Comparison of ENCODE assay signal across 17 cellular contexts in genomic region chr17:61395409-61395982, GRCh38. TPM values are rescaled to one million over a fixed set of nuclear protein-coding genes. Genes with fewer than 3 reads are reported as not detected.
DNase-seq lines count a peak whose midpoint lies in the region; ATAC-seq and TF ChIP-seq lines count a peak whose summit lies in the region.
"Had no signal": no experiment of that assay in that cellular context is flagged by ENCODE, and none has a peak within 500 bp of the region (broad histone marks: within the 10 kb centered on the region; RNA-seq: fewer than 3 reads in every experiment).

No MANE protein-coding gene starts in this region.

- H3K4me1 ChIP-seq in HUES48 (ENCODE audit: control insufficient read depth, insufficient read depth, low read length) = peaks cover 8% of the 10 kb centered on the region; the same call in 1 of the 2 replicates
- peaks cover 25 to 49% (median 42%) of the 10 kb centered on the region in 3 donors for H3K4me1 ChIP-seq in esophagus squamous epithelium
- peaks cover 12% of the 10 kb centered on the region for H3K4me1 ChIP-seq in prostate gland (replicated peaks)

- H3K27ac Mint-ChIP-seq in neural crest cell (ENCODE audit: unreplicated experiment) = no peak overlapping the region
- H3K27ac Mint-ChIP-seq in T-helper 17 cell = no peak overlapping the region
- H3K27ac Mint-ChIP-seq in stimulated activated naive CD8-positive, alpha-beta T cell treated with anti-CD3 and anti-CD28 coated beads, Interleukin-15, amount 100 ng/mL, for 72 hours = no peak overlapping the region
- H3K27ac Mint-ChIP-seq: stimulated activated memory B cell treated with anti-CD40 and anti-IgM and Interleukin-4, amounts not matched to agents 10 μg/mL and 1 μg/mL and 100 μg/mL, for 72 hours had no signal

- H3K36me3 Mint-ChIP-seq in neural crest cell (ENCODE audit: low read depth) = no peaks in the 10 kb centered on the region
- H3K36me3 Mint-ChIP-seq in T-helper 17 cell (ENCODE audit: low read depth) = no peaks in the 10 kb centered on the region

- no peak for DNase-seq in AG04450 (ENCODE audit: low read depth, low spot score)
- DNase-seq in esophagus squamous epithelium (lab: John Stamatoyannopoulos, UW) = no peak
- no peak for DNase-seq in neural crest cell (ENCODE audit: low read depth, low spot score)
- DNase-seq in prostate gland (ENCODE audit: low spot score) = no peak
- DNase-seq in T-helper 17 cell = no peak
- no peak for DNase-seq in stimulated activated naive CD8-positive, alpha-beta T cell treated with anti-CD3 and anti-CD28 coated beads, Interleukin-15, amount 100 ng/mL, for 72 hours
- DNase-seq: hypothalamus; midbrain; NCI-H2081 treated with DMSO at 0.1 percent for 48 hours; NCI-H82; stimulated activated CD4-positive, alpha-beta T cell treated with anti-CD3 and anti-CD28 coated beads, Interleukin-2, amount 100 ng/mL, for 48 hours had no signal

- ATAC-seq in T-helper 17 cell = no peak
- ATAC-seq in activated CD4-positive, CD25-positive, alpha-beta regulatory T cell treated with anti-CD3 and anti-CD28 coated beads, Interleukin-2, amount 50 U/mL, for 24 hours = no peak
- no peak for ATAC-seq in stimulated activated naive CD8-positive, alpha-beta T cell treated with anti-CD3 and anti-CD28 coated beads, Interleukin-15, amount 100 ng/mL, for 72 hours
- ATAC-seq: stimulated activated memory B cell treated with anti-CD40 and anti-IgM and Interleukin-4, amounts not matched to agents 10 μg/mL and 1 μg/mL and 100 μg/mL, for 72 hours had no signal

- TF ChIP-seq CTCF in AG04450 (IDR thresholded peaks at IDR 0.05; ENCODE audit: low read depth, low read length) (no peak), esophagus squamous epithelium (IDR thresholded peaks at IDR 0.05) (no peak), neural crest cell (conservative IDR thresholded peaks at IDR 0.05) (no peak), prostate gland (IDR thresholded peaks at IDR 0.05) (no peak)

- H3K4me3 Mint-ChIP-seq in neural crest cell (peak overlapping the region; percentile 83), T-helper 17 cell (no peak overlapping the region)
- H3K4me3 Mint-ChIP-seq in stimulated activated naive CD8-positive, alpha-beta T cell treated with anti-CD3 and anti-CD28 coated beads, Interleukin-15, amount 100 ng/mL, for 72 hours = peak overlapping the region in 1 of 2 donors; percentile 36
- H3K4me3 Mint-ChIP-seq: stimulated activated memory B cell treated with anti-CD40 and anti-IgM and Interleukin-4, amounts not matched to agents 10 μg/mL and 1 μg/mL and 100 μg/mL, for 72 hours had no signal

- POLR2A ChIA-PET in AG04450 (lab: Yijun Ruan, JAX) = interaction anchor here (1.0 to 1.9 kb wide), 2 partner anchors 16 to 87 kb away, joined by 3 to 7 read pairs; no protein-coding TSS in a partner anchor

- no peak for TF ChIP-seq POLR2A in esophagus squamous epithelium (IDR thresholded peaks at IDR 0.05)
- no peak for TF ChIP-seq POLR2A in prostate gland (IDR thresholded peaks at IDR 0.05)

- H3K9me3 Mint-ChIP-seq in neural crest cell = no peaks in the 10 kb centered on the region
- no peaks in the 10 kb centered on the region for H3K9me3 Mint-ChIP-seq in stimulated activated naive CD8-positive, alpha-beta T cell treated with anti-CD3 and anti-CD28 coated beads, Interleukin-15, amount 100 ng/mL, for 72 hours

- H3K27me3 Mint-ChIP-seq in neural crest cell (ENCODE audit: low read depth) = peaks cover 71% of the 10 kb centered on the region
- peaks cover 42% of the 10 kb centered on the region for H3K27me3 Mint-ChIP-seq in T-helper 17 cell
- peaks cover 64% of the 10 kb centered on the region for H3K27me3 Mint-ChIP-seq in stimulated activated naive CD8-positive, alpha-beta T cell treated with anti-CD3 and anti-CD28 coated beads, Interleukin-15, amount 100 ng/mL, for 72 hours

- H3K27me3 ChIP-seq in AG04450 (ENCODE audit: control insufficient read depth, insufficient read depth, low read length) = no peaks in the 10 kb centered on the region
- peaks cover 92% of the 10 kb centered on the region for H3K27me3 ChIP-seq in HUES48 (ENCODE audit: control insufficient read depth, insufficient read depth, low read length)
- peaks cover 26 to 60% (median 34%) of the 10 kb centered on the region in 4 donors for H3K27me3 ChIP-seq in esophagus squamous epithelium
- H3K27me3 ChIP-seq in prostate gland (replicated peaks; ENCODE audit: insufficient read depth) = peaks cover 3% of the 10 kb centered on the region
- H3K27me3 ChIP-seq: BE2C had no signal

- WGBS in esophagus squamous epithelium, 2 donors = 68% methylated on average over 15 of the region's 38 CpGs; no CpG with 5 or more reads in 1 of the 2 donors
- WGBS in prostate gland = 88% methylated on average over 38 of the region's 38 CpGs

- peaks cover 49% of the 10 kb centered on the region for H3K4me1 Mint-ChIP-seq in neural crest cell
- H3K4me1 Mint-ChIP-seq in T-helper 17 cell = peaks cover 9% of the 10 kb centered on the region
- peaks cover 16% of the 10 kb centered on the region for H3K4me1 Mint-ChIP-seq in stimulated activated naive CD8-positive, alpha-beta T cell treated with anti-CD3 and anti-CD28 coated beads, Interleukin-15, amount 100 ng/mL, for 72 hours

- H3K4me3 ChIP-seq in AG04450 (ENCODE audit: low read depth, low read length) = peak overlapping the region; percentile 98
- peak overlapping the region; percentile 34 for H3K4me3 ChIP-seq in HUES48 (ENCODE audit: low read depth, low read length)
- H3K4me3 ChIP-seq in esophagus squamous epithelium = peak overlapping the region in 3 of 4 donors; percentile 53 to 81 (median 53)
- no peak overlapping the region for H3K4me3 ChIP-seq in prostate gland
- H3K4me3 ChIP-seq: GM23248 had no signal

- no peaks in the 10 kb centered on the region for H3K36me3 ChIP-seq in HUES48 (ENCODE audit: control insufficient read depth, insufficient read depth, low read length)
- H3K36me3 ChIP-seq in esophagus squamous epithelium = no peaks in the 10 kb centered on the region
- H3K36me3 ChIP-seq in prostate gland = no peaks in the 10 kb centered on the region

- H3K9me3 ChIP-seq in AG04450 (ENCODE audit: control insufficient read depth, insufficient read depth, low read length) = no peaks in the 10 kb centered on the region; the same call in 1 of the 2 replicates
- H3K9me3 ChIP-seq in HUES48 (ENCODE audit: control insufficient read depth, insufficient read depth, low read length) = no peaks in the 10 kb centered on the region
- no peaks in the 10 kb centered on the region for H3K9me3 ChIP-seq in esophagus squamous epithelium
- no peaks in the 10 kb centered on the region for H3K9me3 ChIP-seq in prostate gland
- H3K9me3 ChIP-seq in T-helper 17 cell (ENCODE audit: control insufficient read depth, low read length, poor library complexity, severe bottlenecking) = no peaks in the 10 kb centered on the region
- H3K9me3 ChIP-seq: BE2C had no signal

- intact Hi-C loops in esophagus squamous epithelium (cut with DNase I) (loop anchor here (5.0 kb wide), 1 partner anchor 393 kb away; no protein-coding TSS in a partner anchor), prostate gland (cut with DNase I) (loop anchor here (10.0 kb wide), 3 partner anchors 191 to 671 kb away; no protein-coding TSS in a partner anchor)

- CTCF ChIA-PET in AG04450 (lab: Charles Lee) = interaction anchor here (0.5 to 1.7 kb wide), 2 partner anchors 424 to 671 kb away, joined by 3 to 6 read pairs; no protein-coding TSS in a partner anchor

- H3K9ac ChIP-seq in HUES48 (ENCODE audit: low read depth, low read length) = no peak overlapping the region
- H3K9ac ChIP-seq: GM23248 had no signal

- H3K27ac ChIP-seq in AG04450 (ENCODE audit: low read depth, low read length) = peak overlapping the region; percentile 57
- H3K27ac ChIP-seq in HUES48 (ENCODE audit: low read depth, low read length) = no peak overlapping the region
- peak overlapping the region; percentile 79 to 92 (median 87) for H3K27ac ChIP-seq in esophagus squamous epithelium
- no peak overlapping the region for H3K27ac ChIP-seq in prostate gland
- H3K27ac ChIP-seq: GM23248, VCaP had no signal

RNA-seq across cellular contexts. Expression of gene TBX2, which starts 4.1 kb away (rescaled TPM):
- 18.3 and 22.0 TPM in 2 replicates for polyA plus RNA-seq in AG04450 (2011; rRNA removed)
- polyA minus RNA-seq in AG04450 (2011; rRNA and poly(A)+ RNA removed) = 36.1 and 52.1 TPM in 2 replicates
- 10 to 100 TPM in 1 of 4 donors, 1 to 10 TPM in 3; 2.2 to 13.4 (median 4.2) TPM for total RNA-seq in esophagus squamous epithelium
- 16.1 and 18.7 TPM in 2 replicates for total RNA-seq in neural crest cell
- 10 to 100 TPM in 1 of 2 donors, 1 to 10 TPM in 1; 9.2 to 34.1 TPM for total RNA-seq in prostate gland
- under 1 TPM in 1 of 2 donors, not detected in 1; 0.50 TPM for total RNA-seq in T-helper 17 cell

RNA-seq across cellular contexts. Expression of gene TBX4, which starts 56.7 kb away (rescaled TPM):
- polyA plus RNA-seq in AG04450 (2011; rRNA removed) = 0.06 and 0.11 TPM in 2 replicates
- polyA minus RNA-seq in AG04450 (2011; rRNA and poly(A)+ RNA removed) = not detected in 2 replicates
- total RNA-seq in esophagus squamous epithelium = not detected
- total RNA-seq in neural crest cell = not detected in 2 replicates
- 1 to 10 TPM; 3.5 to 5.0 TPM for total RNA-seq in prostate gland
- not detected for total RNA-seq in T-helper 17 cell
- total RNA-seq: GM23248 had no signal
- polyA plus RNA-seq: GM23248 had no signal

Comparison
In these comparisons a context has a peak if more than half of its experiments do, and no peak if none do; other contexts are left out.
1. H3K27ac ChIP-seq: peak in AG04450 (single experiment) and esophagus squamous epithelium (4 of 4); none in HUES48 (single experiment) and prostate gland (0 of 2).
2. H3K4me3 ChIP-seq: peak in AG04450 (single experiment), HUES48 (single experiment) and esophagus squamous epithelium (3 of 4); none in prostate gland (0 of 2).